11 cellular contexts compared by ENCODE assay signal in the genomic region with DNA sequence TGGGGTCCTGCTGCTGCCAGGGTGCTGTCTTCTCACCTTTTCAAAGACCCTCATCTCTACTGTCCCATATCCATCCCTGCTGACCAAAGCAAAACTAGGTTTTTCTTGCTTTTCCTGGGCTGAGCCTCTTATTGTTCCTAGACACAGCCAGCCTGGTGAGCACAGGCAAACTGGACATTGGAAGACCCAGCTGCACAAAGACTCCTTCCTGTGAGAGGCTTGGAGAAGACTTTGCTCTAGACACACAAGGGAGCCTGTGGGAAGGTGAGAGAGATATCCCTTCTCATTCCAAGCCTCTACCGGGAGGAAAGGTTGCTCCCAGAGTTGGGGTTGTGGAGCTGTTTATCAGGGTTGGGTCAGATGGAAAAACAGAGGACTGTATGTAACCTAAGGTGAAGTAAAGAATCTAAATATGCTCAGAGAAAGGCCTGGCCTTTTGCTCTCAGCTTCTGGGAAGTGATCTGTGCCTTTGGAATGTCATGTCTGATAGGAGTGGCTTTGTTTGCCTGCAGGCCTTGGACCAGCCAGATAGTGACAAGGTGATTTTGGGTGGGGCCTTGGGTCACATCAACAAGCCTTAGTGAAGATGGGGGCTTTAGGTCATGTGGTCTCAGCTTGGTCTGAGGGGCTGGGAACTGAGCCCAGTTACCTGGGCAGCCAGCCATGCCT.
DNase-seq lines count a peak whose midpoint lies in the region; ATAC-seq and TF ChIP-seq lines count a peak whose summit lies in the region.
"Had no signal": no experiment of that assay in that cellular context is flagged by ENCODE, and none has a peak within 500 bp of the region (broad histone marks: within the 10 kb centered on the region; RNA-seq: fewer than 3 reads in every experiment).

No MANE protein-coding gene starts in this region.

- no peaks in the 10 kb centered on the region for H3K27me3 ChIP-seq in HUES48 (ENCODE audit: control insufficient read depth, insufficient read depth, low read length)
- H3K27me3 ChIP-seq in body of pancreas = no peaks in the 10 kb centered on the region
- no peaks in the 10 kb centered on the region for H3K27me3 ChIP-seq in spleen (replicated peaks in 1 of 7)
- H3K27me3 ChIP-seq: thyroid gland had no signal

- intact Hi-C loops in body of pancreas (cut with DNase I) (no loop called here), left colon (cut with DNase I, micrococcal nuclease) (no loop called here), spleen (cut with DNase I; ENCODE audit: low total_unique reads) (no loop called here)

- no peak for TF ChIP-seq CTCF in body of pancreas (IDR thresholded peaks at IDR 0.05)
- no peak for TF ChIP-seq CTCF in spleen (IDR thresholded peaks at IDR 0.05 in 8 of 11, conservative IDR thresholded peaks at IDR 0.05 in 3 of 11)

- peak overlapping the region; percentile 30 for H3K27ac ChIP-seq in HUES48 (ENCODE audit: low read depth, low read length)
- H3K27ac ChIP-seq in body of pancreas = peak overlapping the region in 2 of 4 donors; percentile 7 to 52
- no peak overlapping the region for H3K27ac ChIP-seq in spleen
- H3K27ac ChIP-seq: thyroid gland had no signal

- TF ChIP-seq POLR2A in body of pancreas (IDR thresholded peaks at IDR 0.05) = no peak
- TF ChIP-seq POLR2A in spleen (IDR thresholded peaks at IDR 0.05) = no peak

- peaks cover 4% of the 10 kb centered on the region; the same call in 1 of the 2 replicates for H3K4me1 ChIP-seq in HUES48 (ENCODE audit: control insufficient read depth, insufficient read depth, low read length)
- H3K4me1 ChIP-seq in body of pancreas = no peaks in the 10 kb centered on the region
- H3K4me1 ChIP-seq in spleen = peaks cover 0 to 25% (median 6%) of the 10 kb centered on the region in 6 donors
- H3K4me1 ChIP-seq: thyroid gland had no signal

- H3K4me3 ChIP-seq in HUES48 (ENCODE audit: low read depth, low read length) = no peak overlapping the region
- no peak overlapping the region for H3K4me3 ChIP-seq in body of pancreas
- H3K4me3 ChIP-seq in spleen = no peak overlapping the region
- H3K4me3 ChIP-seq: thyroid gland had no signal

- H3K36me3 ChIP-seq in HUES48 (ENCODE audit: control insufficient read depth, insufficient read depth, low read length) = no peaks in the 10 kb centered on the region
- H3K36me3 ChIP-seq in body of pancreas (replicated peaks in 1 of 2; ENCODE audit: insufficient read depth in 1 of 2, low read depth in 2 of 2) = no peaks in the 10 kb centered on the region
- H3K36me3 ChIP-seq in spleen = no peaks in the 10 kb centered on the region
- H3K36me3 ChIP-seq: thyroid gland had no signal

- ATAC-seq in body of pancreas = peak; percentile 62
- ATAC-seq in left colon = peak; percentile 75
- no peak for ATAC-seq in GM21390 (IDR thresholded peaks at IDR 0.05; ENCODE audit: unreplicated experiment)
- ATAC-seq in HG03571 (IDR thresholded peaks at IDR 0.05; ENCODE audit: unreplicated experiment) = no peak

- H3K9me3 ChIP-seq in HUES48 (ENCODE audit: control insufficient read depth, insufficient read depth, low read length) (no peaks in the 10 kb centered on the region), body of pancreas (no peaks in the 10 kb centered on the region), spleen (no peaks in the 10 kb centered on the region)
- H3K9me3 ChIP-seq: thyroid gland had no signal

- no peak overlapping the region for H3K9ac ChIP-seq in HUES48 (ENCODE audit: low read depth, low read length)

- 35 to 56% methylated on average over 1 of the region's 1 CpG for WGBS in body of pancreas, 2 donors
- WGBS in spleen, 5 donors = 82 to 96% (median 88%) methylated on average over 1 of the region's 1 CpG

- peak; percentile 96 for DNase-seq in A172 (ENCODE audit: low spot score)
- DNase-seq in body of pancreas = peak in 2 of 4 donors; percentile 16 to 21
- DNase-seq in left colon = peak in 1 of 2 donors; percentile 6
- DNase-seq in DMS79 (lab: John Stamatoyannopoulos, UW) = no peak
- DNase-seq in spleen = no peak
- DNase-seq: NCI-H2171 treated with DMSO at 0.1 percent for 48 hours, T-helper 2 cell, thyroid gland had no signal

Comparison
In these comparisons a context has a peak if more than half of its experiments do, and no peak if none do; other contexts are left out.
1. ATAC-seq: peak in body of pancreas (single experiment) and left colon (single experiment); none in GM21390 (single experiment) and HG03571 (single experiment).